27 cellular contexts compared by ENCODE assay signal in the genomic region with DNA sequence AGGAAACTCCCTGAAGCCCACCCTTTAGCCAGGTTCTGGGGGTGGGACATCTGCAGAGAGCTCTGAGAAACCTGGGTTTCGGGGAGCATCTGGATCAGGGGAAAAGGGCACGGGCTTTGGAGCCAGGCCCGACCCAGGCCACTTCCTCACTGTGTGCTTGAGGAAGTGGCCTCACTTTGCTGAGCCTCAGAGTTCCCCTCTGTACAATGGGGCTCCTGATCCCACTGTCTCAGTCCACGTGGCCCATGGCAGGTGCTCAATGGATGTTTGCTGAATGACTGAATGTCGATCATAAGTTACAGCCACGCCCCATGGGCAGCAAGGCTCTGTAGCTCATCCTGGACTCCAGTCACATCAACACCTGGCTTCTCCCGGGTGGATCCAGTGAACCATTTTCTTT. TPM values are rescaled to one million over a fixed set of nuclear protein-coding genes. Genes with fewer than 3 reads are reported as not detected.
A peak's percentile ranks its signal among the peaks of the same experiment; 100 is the strongest.
DNase-seq lines count a peak whose midpoint lies in the region; ATAC-seq, FAIRE-seq and TF ChIP-seq lines count a peak whose summit lies in the region.
"Had no signal": no experiment of that assay in that cellular context is flagged by ENCODE, and none has a peak within 500 bp of the region (broad histone marks: within the 10 kb centered on the region; RNA-seq: fewer than 3 reads in every experiment).

No MANE protein-coding gene starts in this region.

- no peak overlapping the region for H3K4me3 ChIP-seq in BLaER1 treated with 17β-estradiol and CSF1 and Interleukin-3, amounts not matched to agents 10 nM and 100 nM
- H3K4me3 ChIP-seq in thyroid gland (replicated peaks in 1 of 3) = no peak overlapping the region
- no peak overlapping the region for H3K4me3 ChIP-seq in CD8-positive, alpha-beta memory T cell (ENCODE audit: low read length)

- H3K4me3 Mint-ChIP-seq in chondrocyte (ENCODE audit: unreplicated experiment) = no peak overlapping the region
- no peak overlapping the region for H3K4me3 Mint-ChIP-seq in CD8-positive, alpha-beta memory T cell
- H3K4me3 Mint-ChIP-seq: CD14-positive monocyte; CD4-positive, alpha-beta memory T cell; HFFc6 had no signal

- TF ChIP-seq CTCF in chondrocyte (IDR thresholded peaks at IDR 0.05) (no peak), thyroid gland (IDR thresholded peaks at IDR 0.05) (no peak)

- no peak overlapping the region for H3K27ac Mint-ChIP-seq in chondrocyte (ENCODE audit: unreplicated experiment)
- H3K27ac Mint-ChIP-seq in CD8-positive, alpha-beta memory T cell = no peak overlapping the region
- H3K27ac Mint-ChIP-seq: CD14-positive monocyte, HFFc6 had no signal

- no peaks in the 10 kb centered on the region for H3K36me3 ChIP-seq in BLaER1 treated with 17β-estradiol and CSF1 and Interleukin-3, amounts not matched to agents 10 nM and 100 nM
- H3K36me3 ChIP-seq in thyroid gland = peaks cover 0 to 5% of the 10 kb centered on the region in 2 donors
- no peaks in the 10 kb centered on the region for H3K36me3 ChIP-seq in CD8-positive, alpha-beta memory T cell (ENCODE audit: insufficient read depth, low read length)
- H3K36me3 ChIP-seq: BE2C had no signal

- no peak for TF ChIP-seq POLR2A in GM12891 (IDR thresholded peaks at IDR 0.05; ENCODE audit: low read depth, low read length)
- TF ChIP-seq POLR2A in thyroid gland (IDR thresholded peaks at IDR 0.05) = no peak

- H3K36me3 Mint-ChIP-seq in chondrocyte (ENCODE audit: low read depth) = peaks cover 16% of the 10 kb centered on the region
- H3K36me3 Mint-ChIP-seq in CD8-positive, alpha-beta memory T cell = peaks cover 0 to 11% (median 7%) of the 10 kb centered on the region in 3 donors
- H3K36me3 Mint-ChIP-seq: CD14-positive monocyte; CD4-positive, alpha-beta memory T cell had no signal

- no peaks in the 10 kb centered on the region for H3K4me1 Mint-ChIP-seq in chondrocyte (ENCODE audit: low read depth)
- H3K4me1 Mint-ChIP-seq in CD8-positive, alpha-beta memory T cell = peaks cover 0 to 3% (median 0%) of the 10 kb centered on the region in 3 donors
- H3K4me1 Mint-ChIP-seq: CD14-positive monocyte had no signal

- ATAC-seq in GM18873 (IDR thresholded peaks at IDR 0.05; ENCODE audit: low FRiP score, unreplicated experiment) = no peak
- ATAC-seq: HCT116 had no signal

- DNase-seq in GM12891 (ENCODE audit: insufficient read length, low spot score) (no peak), chondrocyte (ENCODE audit: low spot score) (peak; percentile 58), thyroid gland (no peak), SHP77 treated with DMSO at 0.1 percent for 48 hours (lab: John Stamatoyannopoulos, UW) (no peak)
- no peak for DNase-seq in CD8-positive, alpha-beta memory T cell
- no peak for DNase-seq in activated CD8-positive, alpha-beta memory T cell treated with anti-CD3 and anti-CD28 coated beads, Interleukin-2, amount 50 U/mL, for 48 hours
- DNase-seq: ACHN; BE2C; Calu3; CD4-positive, alpha-beta memory T cell; DMS 273 treated with DMSO at 0.1 percent for 48 hours; DMS53; DND-41; EL; GOT3; H7; HFFc6 had no signal

- H4K20me1 ChIP-seq in BLaER1 treated with 17β-estradiol and CSF1 and Interleukin-3, amounts not matched to agents 10 nM and 100 nM = peaks cover 0 to 19% (median 8%) of the 10 kb centered on the region in 11 experiments; a peak in 8 of 22 replicates

- H3K9ac ChIP-seq in BLaER1 treated with 17β-estradiol and CSF1 and Interleukin-3, amounts not matched to agents 10 nM and 100 nM = 0 out of 22 replicates have a peak overlapping the region, but pooled peaks of 1 of the 11 experiments have one; percentile 11
- H3K9ac ChIP-seq: KMS-11 had no signal

- no peak overlapping the region for H3K27ac ChIP-seq in BLaER1 treated with 17β-estradiol and CSF1 and Interleukin-3, amounts not matched to agents 10 nM and 100 nM
- H3K27ac ChIP-seq in thyroid gland = peak overlapping the region; percentile 68 to 82 (median 68)
- H3K27ac ChIP-seq in CD8-positive, alpha-beta memory T cell (ENCODE audit: low read depth, low read length) = no peak overlapping the region
- H3K27ac ChIP-seq: KMS-11 had no signal

- H3K9me3 ChIP-seq in BLaER1 treated with 17β-estradiol and CSF1 and Interleukin-3, amounts not matched to agents 10 nM and 100 nM (replicated peaks in 1 of 11) = no peaks in the 10 kb centered on the region
- no peaks in the 10 kb centered on the region for H3K9me3 ChIP-seq in thyroid gland
- H3K9me3 ChIP-seq in CD8-positive, alpha-beta memory T cell (ENCODE audit: low read length) = no peaks in the 10 kb centered on the region
- H3K9me3 ChIP-seq: BE2C had no signal

- CTCF ChIA-PET in CD8-positive, alpha-beta memory T cell (lab: Charles Lee) = interaction anchor here (1.7 kb wide), 1 partner anchor 150 kb away, joined by 3 read pairs; no protein-coding TSS in a partner anchor

- peaks cover 7 to 34% (median 28%) of the 10 kb centered on the region in 10 experiments; a peak in 18 of 20 replicates for H3K4me1 ChIP-seq in BLaER1 treated with 17β-estradiol and CSF1 and Interleukin-3, amounts not matched to agents 10 nM and 100 nM
- H3K4me1 ChIP-seq in thyroid gland = peaks cover 36 to 42% of the 10 kb centered on the region in 2 donors
- no peaks in the 10 kb centered on the region for H3K4me1 ChIP-seq in CD8-positive, alpha-beta memory T cell (ENCODE audit: insufficient read depth, low read length)
- H3K4me1 ChIP-seq: BE2C had no signal

- no peak for FAIRE-seq in GM12891 (lab: Jason Lieb, UNC)
- FAIRE-seq: A204.1, GM12892, GM18507 had no signal

- WGBS in thyroid gland, 2 donors = 76 to 79% methylated on average over 4 to 7 of the region's 7 CpGs

- no peaks in the 10 kb centered on the region for H3K27me3 Mint-ChIP-seq in chondrocyte (ENCODE audit: low read depth)
- H3K27me3 Mint-ChIP-seq in CD8-positive, alpha-beta memory T cell = no peaks in the 10 kb centered on the region
- H3K27me3 Mint-ChIP-seq: CD4-positive, alpha-beta memory T cell had no signal

- peak overlapping the region in 8 of 11 experiments; percentile 69 to 91 (median 84); a peak in 14 of 22 replicates for H3K4me2 ChIP-seq in BLaER1 treated with 17β-estradiol and CSF1 and Interleukin-3, amounts not matched to agents 10 nM and 100 nM
- H3K4me2 ChIP-seq: KMS-11 had no signal

- H3K9me3 Mint-ChIP-seq in chondrocyte (ENCODE audit: low read depth) = no peaks in the 10 kb centered on the region
- no peaks in the 10 kb centered on the region for H3K9me3 Mint-ChIP-seq in CD8-positive, alpha-beta memory T cell
- H3K9me3 Mint-ChIP-seq: CD14-positive monocyte had no signal

- H3K27me3 ChIP-seq in BLaER1 treated with 17β-estradiol and CSF1 and Interleukin-3, amounts not matched to agents 10 nM and 100 nM = no peaks in the 10 kb centered on the region
- H3K27me3 ChIP-seq in thyroid gland = no peaks in the 10 kb centered on the region
- no peaks in the 10 kb centered on the region for H3K27me3 ChIP-seq in CD8-positive, alpha-beta memory T cell (ENCODE audit: insufficient read depth, low read length, poor library complexity, severe bottlenecking)
- H3K27me3 ChIP-seq: BE2C had no signal

- intact Hi-C loops in thyroid gland (cut with DNase I) = no loop called here

- POLR2A ChIA-PET in CD8-positive, alpha-beta memory T cell (lab: Charles Lee) = no interaction called here

TF ChIP-seq in GM12891, 5 proteins besides CTCF, POLR2A, EP300 and RAD21:
- 0 out of 2 replicates have a peak, but pooled peaks have one; percentile 8 for TF ChIP-seq SPI1 (IDR thresholded peaks at IDR 0.05; ENCODE audit: low read depth, low read length)
- TF ChIP-seq POU2F2 (IDR thresholded peaks at IDR 0.05; ENCODE audit: low read depth, low read length) = no peak

RNA-seq across cellular contexts. Expression of a gene that starts 1.3 kb away (rescaled TPM):
- polyA plus RNA-seq in GM12891 (2012; ENCODE audit: low read depth, missing spikeins) = not detected
- total RNA-seq in chondrocyte (not detected in 3 replicates), thyroid gland (not detected)
- under 1 TPM; 0.26 to 0.47 TPM for total RNA-seq in CD8-positive, alpha-beta memory T cell
- polyA plus RNA-seq in CD8-positive, alpha-beta memory T cell = not detected
- total RNA-seq: CD4-positive, alpha-beta memory T cell; G401; HFFc6 had no signal
- polyA plus RNA-seq: CD14-positive monocyte; CD4-positive, alpha-beta memory T cell had no signal

RNA-seq across cellular contexts. Expression of a gene that starts 18.5 kb away (rescaled TPM):
- not detected for polyA plus RNA-seq in GM12891 (2012; ENCODE audit: low read depth, missing spikeins)
- total RNA-seq in chondrocyte (not detected in 3 replicates), thyroid gland (under 1 TPM in 1 of 4 donors, not detected in 3; 0.45 TPM)
- not detected for total RNA-seq in CD8-positive, alpha-beta memory T cell
- not detected for polyA plus RNA-seq in CD8-positive, alpha-beta memory T cell
- total RNA-seq: CD4-positive, alpha-beta memory T cell; G401; HT-29 had no signal
- polyA plus RNA-seq: CD14-positive monocyte; CD4-positive, alpha-beta memory T cell had no signal

Comparison
In these comparisons a context has a peak if more than half of its experiments do, and no peak if none do; other contexts are left out.
1. H3K27ac ChIP-seq: peak in thyroid gland (3 of 3); none in BLaER1 treated with 17β-estradiol and CSF1 and Interleukin-3, amounts not matched to agents 10 nM and 100 nM (0 of 11) and CD8-positive, alpha-beta memory T cell (single experiment).